Comparison of ENCODE assay signal across 27 cellular contexts in genomic region chrX:83305381-83305780, GRCh38.
"Had no signal": no experiment of that assay in that cellular context is flagged by ENCODE, and none has a peak within 500 bp of the region (broad histone marks: within the 10 kb centered on the region; RNA-seq: fewer than 3 reads in every experiment).

No MANE protein-coding gene starts in this region.

- H3K4me1 ChIP-seq: stomach, suprapubic skin, testis, thyroid gland, tibial artery, tibial nerve, transverse colon, upper lobe of left lung, upper lobe of right lung, uterus, vagina had no signal

- H3K36me3 ChIP-seq: stomach, suprapubic skin, thoracic aorta, thyroid gland, tibial artery, tibial nerve, transverse colon, upper lobe of left lung, upper lobe of right lung, uterus, vagina had no signal

- DNase-seq: stimulated activated CD4-positive, alpha-beta T cell treated with anti-CD3 and anti-CD28 coated beads, Interleukin-2, amount 100 ng/mL, for 48 hours; stimulated activated CD4-positive, alpha-beta T cell treated with anti-CD3 and anti-CD28 coated beads, Interleukin-4, amount 100 ng/mL, for 1 hour; stimulated activated CD4-positive, alpha-beta T cell treated with anti-CD3 and anti-CD28 coated beads, Interleukin-4, amount 100 ng/mL, for 24 hours; stimulated activated CD4-positive, alpha-beta T cell treated with anti-CD3 and anti-CD28 coated beads, Interleukin-4, amount 100 ng/mL, for 4 hours; stimulated activated CD8-positive, alpha-beta memory T cell treated with anti-CD3 and anti-CD28 coated beads, Interleukin-4, amount 100 ng/mL, for 48 hours; stimulated activated naive B cell treated with anti-CD40 and anti-IgM and Interleukin-4, amounts not matched to agents 10 μg/mL and 1 μg/mL and 100 μg/mL, for 72 hours; stimulated activated naive CD4-positive, alpha-beta T cell; stimulated activated naive CD4-positive, alpha-beta T cell treated with Interleukin-2 at 50 U/mL for 16 hours; stimulated activated naive CD8-positive, alpha-beta T cell treated with anti-CD3 and anti-CD28 coated beads, Interleukin-15, amount 100 ng/mL, for 72 hours; stimulated activated naive CD8-positive, alpha-beta T cell treated with anti-CD3 and anti-CD28 coated beads, Interleukin-15, Interleukin-2, amounts not matched to agents 100 U/mL and 50 U/mL, for 24 hours; stomach; substantia nigra; testis; thyroid gland; tibial artery; transverse colon; trophoblast cell; upper lobe of left lung; upper lobe of right lung; uterus had no signal

- H3K4me3 ChIP-seq: stomach, suprapubic skin, testis, thoracic aorta, thyroid gland, tibial artery, tibial nerve, transverse colon, upper lobe of left lung, upper lobe of right lung, uterus, vagina had no signal

- FAIRE-seq: urothelium cell line had no signal

- ATAC-seq: stimulated activated effector memory CD8-positive, alpha-beta T cell treated with anti-CD3 and anti-CD28 coated beads, Interleukin-12 subunit alpha, Interleukin-12 subunit beta, amount 100 ng/mL, for 72 hours; stimulated activated memory B cell treated with anti-CD40 and anti-IgM and Interleukin-4, amounts not matched to agents 10 μg/mL and 1 μg/mL and 100 μg/mL, for 72 hours; stimulated activated naive B cell treated with anti-CD40 and anti-IgM and Interleukin-4, amounts not matched to agents 10 μg/mL and 1 μg/mL and 100 μg/mL, for 72 hours; stimulated activated naive CD8-positive, alpha-beta T cell treated with anti-CD3 and anti-CD28 coated beads, Interleukin-15, amount 100 ng/mL, for 72 hours; stimulated activated naive CD8-positive, alpha-beta T cell treated with anti-CD3 and anti-CD28 coated beads, Interleukin-15, Interleukin-2, amounts not matched to agents 100 U/mL and 50 U/mL, for 24 hours; upper lobe of right lung had no signal

- H3K27ac ChIP-seq: stomach, suprapubic skin, testis, thoracic aorta, thyroid gland, tibial artery, tibial nerve, transverse colon, upper lobe of left lung, upper lobe of right lung, uterus, vagina had no signal

- H3K9me3 ChIP-seq: suprapubic skin, testis, thoracic aorta, thyroid gland, tibial nerve, transverse colon, upper lobe of left lung, upper lobe of right lung, uterus, vagina had no signal

- H3K27me3 ChIP-seq: stomach, suprapubic skin, testis, thyroid gland, tibial artery, tibial nerve, transverse colon, upper lobe of left lung, upper lobe of right lung, uterus, vagina had no signal
